In the genomic region with DNA sequence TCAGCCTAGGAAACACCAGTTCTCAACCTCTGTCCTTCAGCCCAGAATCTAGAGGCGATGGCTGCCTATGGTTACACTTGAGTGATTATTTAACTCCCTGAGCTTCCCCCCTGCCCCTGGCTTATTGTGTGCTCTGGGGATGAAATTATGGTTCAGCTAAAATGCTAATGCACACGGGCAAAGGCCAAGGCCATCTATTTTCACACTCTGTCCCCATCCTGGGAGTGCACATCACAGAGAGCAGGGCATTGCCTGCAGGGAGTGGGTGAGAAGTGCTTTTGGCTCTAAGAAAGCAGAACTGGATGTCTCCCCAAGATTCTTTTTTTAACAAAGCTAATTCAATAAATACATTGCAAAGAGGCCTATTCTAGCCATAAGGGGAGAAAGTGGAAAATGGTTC, we compare ENCODE assay signal across 24 cellular contexts. TPM values are rescaled to one million over a fixed set of nuclear protein-coding genes. Genes with fewer than 3 reads are reported as not detected.
DNase-seq lines count a peak whose midpoint lies in the region; ATAC-seq, FAIRE-seq and TF ChIP-seq lines count a peak whose summit lies in the region.
"Had no signal": no experiment of that assay in that cellular context is flagged by ENCODE, and none has a peak within 500 bp of the region (broad histone marks: within the 10 kb centered on the region; RNA-seq: fewer than 3 reads in every experiment).

No MANE protein-coding gene starts in this region.

- H3K4me3 ChIP-seq in HepG2 (replicated peaks in 1 of 3; ENCODE audit: insufficient read depth in 1 of 3, low read depth in 2 of 3, low read length in 3 of 3) (no peak overlapping the region), right lobe of liver (no peak overlapping the region), transverse colon (no peak overlapping the region)
- H3K4me3 ChIP-seq: GM12878, GM23338 had no signal

- H3K36me3 ChIP-seq in HepG2 (replicated peaks in 1 of 2; ENCODE audit: control insufficient read depth in 1 of 2, insufficient read depth in 2 of 2, low read length in 2 of 2) (no peaks in the 10 kb centered on the region), right lobe of liver (no peaks in the 10 kb centered on the region), transverse colon (no peaks in the 10 kb centered on the region)

- peaks cover 0 to 18% (median 8%) of the 10 kb centered on the region in 5 experiments for H3K9me3 Mint-ChIP-seq in brain
- H3K9me3 Mint-ChIP-seq in stimulated activated naive CD8-positive, alpha-beta T cell treated with anti-CD3 and anti-CD28 coated beads, Interleukin-15, amount 100 ng/mL, for 72 hours = peaks cover 3 to 11% of the 10 kb centered on the region in 2 donors

- H3K9ac ChIP-seq in HepG2 (ENCODE audit: insufficient read depth, low read depth, low read length) = no peak overlapping the region

- H3K9me3 ChIP-seq in HepG2 (ENCODE audit: low read length) = peaks cover 10% of the 10 kb centered on the region
- H3K9me3 ChIP-seq in right lobe of liver = no peaks in the 10 kb centered on the region
- no peaks in the 10 kb centered on the region for H3K9me3 ChIP-seq in transverse colon

- TF ChIP-seq CTCF in HepG2 (CRISPR knock-in tag; IDR thresholded peaks at IDR 0.05) (no peak), right lobe of liver (IDR thresholded peaks at IDR 0.05) (no peak), brain (conservative IDR thresholded peaks at IDR 0.05) (no peak), transverse colon (IDR thresholded peaks at IDR 0.05) (no peak)

- H3K27ac ChIP-seq in HepG2 (ENCODE audit: extremely low read length, insufficient read depth, low read length) (no peak overlapping the region), right lobe of liver (no peak overlapping the region), transverse colon (no peak overlapping the region)

- POLR2A ChIA-PET in HepG2 (lab: Yijun Ruan, JAX) = no interaction called here

- ATAC-seq in HepG2 = peak; percentile 55
- ATAC-seq in right lobe of liver = no peak
- no peak for ATAC-seq in stimulated activated naive CD8-positive, alpha-beta T cell treated with anti-CD3 and anti-CD28 coated beads, Interleukin-15, amount 100 ng/mL, for 72 hours
- ATAC-seq in GM18520 (IDR thresholded peaks at IDR 0.05; ENCODE audit: unreplicated experiment) = no peak
- ATAC-seq: GM12878, GM23338 had no signal

- CTCF ChIA-PET in HepG2 (lab: Yijun Ruan, JAX; ENCODE audit: low intra/inter-chr PET ratio, low total read pairs) = no interaction called here

- in situ Hi-C loops in HepG2 (cut with HindIII; ENCODE audit: extremely low pct_ligation_motif_present, low pct_unique_long_range_greater_than_20kb) = no loop called here
- in situ Hi-C loops in transverse colon (cut with MboI; ENCODE audit: low pct_ligation_motif_present in 1 of 4, low pct_unique_long_range_greater_than_20kb in 1 of 4, low sequenced_read_pairs in 3 of 4) = no loop called here

- intact Hi-C loops in HepG2 (cut with micrococcal nuclease; ENCODE audit: unreplicated experiment) (no loop called here), right lobe of liver (cut with DNase I) (no loop called here), transverse colon (cut with DNase I; ENCODE audit: low total_unique reads) (no loop called here)

- no TSS peak for BruUV-seq in HepG2 (replicated peaks; lab: Mats Ljungman, UMichigan)

- no peak overlapping the region for H2AFZ ChIP-seq in HepG2 (ENCODE audit: low read length)
- H2AFZ ChIP-seq: GM23338 had no signal

- peaks cover 46% of the 10 kb centered on the region for H3K4me1 Mint-ChIP-seq in brain
- H3K4me1 Mint-ChIP-seq in stimulated activated naive CD8-positive, alpha-beta T cell treated with anti-CD3 and anti-CD28 coated beads, Interleukin-15, amount 100 ng/mL, for 72 hours = peaks cover 2% of the 10 kb centered on the region
- H3K4me1 Mint-ChIP-seq: IgD-negative memory B cell had no signal

- H3K27me3 ChIP-seq in HepG2 (ENCODE audit: control insufficient read depth in 1 of 2, insufficient read depth in 2 of 2, low read length in 2 of 2) (no peaks in the 10 kb centered on the region), right lobe of liver (no peaks in the 10 kb centered on the region), transverse colon (no peaks in the 10 kb centered on the region)

- no peaks in the 10 kb centered on the region for H4K20me1 ChIP-seq in HepG2 (ENCODE audit: insufficient read depth, low read length)

- peaks cover 3% of the 10 kb centered on the region for H3K27me3 Mint-ChIP-seq in brain
- no peaks in the 10 kb centered on the region for H3K27me3 Mint-ChIP-seq in stimulated activated naive CD8-positive, alpha-beta T cell treated with anti-CD3 and anti-CD28 coated beads, Interleukin-15, amount 100 ng/mL, for 72 hours
- H3K27me3 Mint-ChIP-seq: CD4-positive, CD25-positive, alpha-beta regulatory T cell had no signal

- TF ChIP-seq RAD21 in HepG2 (CRISPR knock-in tag; IDR thresholded peaks at IDR 0.05) = no peak

- DNase-seq in HepG2 (ENCODE audit: low spot score) (no peak), right lobe of liver (no peak), mesenteric fat pad (ENCODE audit: low spot score) (peak; percentile 2), transverse colon (no peak)
- no peak for DNase-seq in activated CD4-positive, CD25-positive, alpha-beta regulatory T cell treated with anti-CD3 and anti-CD28 coated beads, Interleukin-2, amount 50 U/mL, for 72 hours
- DNase-seq in stimulated activated naive CD8-positive, alpha-beta T cell treated with anti-CD3 and anti-CD28 coated beads, Interleukin-15, amount 100 ng/mL, for 72 hours = no peak
- DNase-seq: 8988T; C1 segment of cervical spinal cord; CD4-positive, CD25-positive, alpha-beta regulatory T cell; CD8-positive, alpha-beta memory T cell; COR-L47; DMS 273 treated with DMSO at 0.1 percent for 48 hours; DMS53; DND-41; EL; HCEC 1CT had no signal

- FAIRE-seq in HepG2 (lab: Jason Lieb, UNC) = no peak
- FAIRE-seq: GM12878, H54 had no signal

- no peak for TF ChIP-seq POLR2A in HepG2 (IDR thresholded peaks at IDR 0.05; ENCODE audit: insufficient read depth in 1 of 2, low read depth in 2 of 2, low read length in 2 of 2)
- TF ChIP-seq POLR2A in right lobe of liver (IDR thresholded peaks at IDR 0.05) = no peak
- TF ChIP-seq POLR2A in transverse colon (IDR thresholded peaks at IDR 0.05) = no peak

- 33% methylated on average over 2 of the region's 2 CpGs for WGBS in HepG2 (ENCODE audit: low lambda C conversion rate)
- WGBS in right lobe of liver (ENCODE audit: insufficient coverage, low coverage, low lambda C conversion rate, missing lambda C conversion rate) = 40% methylated on average over 2 of the region's 2 CpGs
- WGBS in transverse colon (ENCODE audit: low coverage in 1 of 2), 2 donors = 50% methylated on average over 2 of the region's 2 CpGs; no CpG with 5 or more reads in 1 of the 2 donors

- peak overlapping the region in 3 of 5 experiments; percentile 2 to 65 (median 26) for H3K27ac Mint-ChIP-seq in brain
- peak overlapping the region in 1 of 2 donors; percentile 81 for H3K27ac Mint-ChIP-seq in stimulated activated naive CD8-positive, alpha-beta T cell treated with anti-CD3 and anti-CD28 coated beads, Interleukin-15, amount 100 ng/mL, for 72 hours
- H3K27ac Mint-ChIP-seq: CD4-positive, CD25-positive, alpha-beta regulatory T cell; CD8-positive, alpha-beta memory T cell; GM23338 had no signal

- no peak for TF ChIP-seq EP300 in HepG2 (IDR thresholded peaks at IDR 0.05; ENCODE audit: low read depth in 2 of 2, low read length in 2 of 2)
- no peak for TF ChIP-seq EP300 in HepG2 (CRISPR knock-in tag; IDR thresholded peaks at IDR 0.05; ENCODE audit: borderline replicate concordance)
- TF ChIP-seq EP300 in transverse colon (IDR thresholded peaks at IDR 0.05; ENCODE audit: low read depth) = no peak

- H3K4me2 ChIP-seq in HepG2 (ENCODE audit: low read depth, low read length) = no peak overlapping the region
- H3K4me2 ChIP-seq: GM23338 had no signal

- H3K36me3 Mint-ChIP-seq in brain = no peaks in the 10 kb centered on the region
- H3K36me3 Mint-ChIP-seq: IgD-negative memory B cell had no signal

- H3K4me1 ChIP-seq in HepG2 (ENCODE audit: insufficient read depth, low read length) (peaks cover 18% of the 10 kb centered on the region), right lobe of liver (no peaks in the 10 kb centered on the region), transverse colon (no peaks in the 10 kb centered on the region)

- no peaks in the 10 kb centered on the region for H3K79me2 ChIP-seq in HepG2 (ENCODE audit: insufficient read depth, low read length)

- H3K4me3 Mint-ChIP-seq in brain = no peak overlapping the region
- no peak overlapping the region for H3K4me3 Mint-ChIP-seq in stimulated activated naive CD8-positive, alpha-beta T cell treated with anti-CD3 and anti-CD28 coated beads, Interleukin-15, amount 100 ng/mL, for 72 hours
- H3K4me3 Mint-ChIP-seq: CD4-positive, CD25-positive, alpha-beta regulatory T cell; GM23338 had no signal

RNA-seq across cellular contexts. Expression of gene CACNG5, which starts 21.6 kb away (rescaled TPM):
- total RNA-seq in HepG2 (2016; rRNA removed; fragmentation: Illumina TruSeq; extraction: Trizol) (not detected in 2 replicates), right lobe of liver (not detected), mesenteric fat pad (not detected), transverse colon (under 1 TPM in 1 of 4 donors, not detected in 3; 0.32 TPM)
- total RNA-seq in HepG2 (2016; cell fraction: cytosol; rRNA removed; fragmentation: Illumina TruSeq; extraction: Trizol; ENCODE audit: low read depth) = not detected in 2 replicates
- total RNA-seq in HepG2 (2016; cell fraction: insoluble cytoplasmic fraction; rRNA removed; fragmentation: Illumina TruSeq; extraction: Trizol) = not detected in 2 replicates
- total RNA-seq in HepG2 (2016; cell fraction: membrane; rRNA removed; fragmentation: Illumina TruSeq; extraction: Trizol) = not detected in 2 replicates
- not detected in 2 replicates for total RNA-seq in HepG2 (2016; cell fraction: nucleus; rRNA removed; fragmentation: Illumina TruSeq; extraction: Trizol)
- polyA plus RNA-seq in HepG2 (2011; rRNA removed) (not detected in 2 replicates), brain (ENCODE audit: insufficient read depth, low read depth, low replicate concordance) (2.2 TPM)
- not detected in 2 replicates for polyA plus RNA-seq in HepG2 (2011; cell fraction: cytosol; rRNA removed)
- polyA plus RNA-seq in HepG2 (2011; cell fraction: nucleus; rRNA removed) = not detected in 2 replicates
- not detected in 2 replicates for polyA plus RNA-seq in HepG2 (2012)
- not detected in 2 replicates for polyA plus RNA-seq in HepG2 (2016; cell fraction: cytosol; fragmentation: Illumina TruSeq; extraction: Trizol; ENCODE audit: low read depth)
- not detected in 2 replicates for polyA plus RNA-seq in HepG2 (2016; cell fraction: insoluble cytoplasmic fraction; fragmentation: Illumina TruSeq; extraction: Trizol; ENCODE audit: low read depth)
- polyA plus RNA-seq in HepG2 (2016; cell fraction: membrane; fragmentation: Illumina TruSeq; extraction: Trizol; ENCODE audit: low read depth) = not detected in 2 replicates
- polyA plus RNA-seq in HepG2 (2016; cell fraction: nucleus; fragmentation: Illumina TruSeq; extraction: Trizol; ENCODE audit: insufficient read depth, low read depth) = not detected in 2 replicates
- not detected in 2 replicates for polyA minus RNA-seq in HepG2 (2011; rRNA and poly(A)+ RNA removed; ENCODE audit: low replicate concordance)
- polyA minus RNA-seq in HepG2 (2011; cell fraction: cytosol; rRNA and poly(A)+ RNA removed) = not detected in 2 replicates
- polyA minus RNA-seq in HepG2 (2011; cell fraction: nucleus; rRNA and poly(A)+ RNA removed) = not detected in 2 replicates
- total RNA-seq: CD4-positive, CD25-positive, alpha-beta regulatory T cell; CD8-positive, alpha-beta memory T cell; G401; GM12878 had no signal
- polyA plus RNA-seq: AG04450; CD4-positive, CD25-positive, alpha-beta regulatory T cell; CD8-positive, alpha-beta memory T cell; GM12878; IgD-negative memory B cell had no signal
